Comparison of ENCODE assay signal across 14 cellular contexts in genomic region chr15:99983171-99983891, GRCh38.
A peak's percentile ranks its signal among the peaks of the same experiment; 100 is the strongest.
DNase-seq lines count a peak whose midpoint lies in the region; ATAC-seq and TF ChIP-seq lines count a peak whose summit lies in the region.
"Had no signal": no experiment of that assay in that cellular context is flagged by ENCODE, and none has a peak within 500 bp of the region (broad histone marks: within the 10 kb centered on the region; RNA-seq: fewer than 3 reads in every experiment).

No MANE protein-coding gene starts in this region.

- no peak for TF ChIP-seq POLR2A in spleen (IDR thresholded peaks at IDR 0.05)

- DNase-seq in astrocyte of the spinal cord (ENCODE audit: low read depth, low spot score) (peak; percentile 43), left kidney (ENCODE audit: low read depth, low spot score) (peak; percentile 77), spleen (peak; percentile 8), left lobe of liver (ENCODE audit: low spot score) (no peak), superior temporal gyrus (ENCODE audit: extremely low spot score) (no peak)
- DNase-seq: C1 segment of cervical spinal cord, DND-41, NCI-H1930 had no signal

- H3K4me1 ChIP-seq in HUES64 (ENCODE audit: insufficient read depth, low read length) (peaks cover 30% of the 10 kb centered on the region), spleen (peaks cover 0 to 13% (median 6%) of the 10 kb centered on the region in 6 donors)
- H3K4me1 ChIP-seq: suprapubic skin had no signal

- ATAC-seq in left lobe of liver (no peak), HG02759 (IDR thresholded peaks at IDR 0.05; ENCODE audit: unreplicated experiment) (no peak)

- H3K27ac ChIP-seq in HUES64 (ENCODE audit: low read depth, low read length) (peak overlapping the region; percentile 96), spleen (no peak overlapping the region)
- H3K27ac ChIP-seq: esophagus muscularis mucosa, SJCRH30, suprapubic skin had no signal

- H3K9me3 ChIP-seq in HUES64 (ENCODE audit: insufficient read depth, low read depth, low read length) (no peaks in the 10 kb centered on the region), spleen (peaks cover 0 to 5% (median 0%) of the 10 kb centered on the region in 8 donors)
- H3K9me3 ChIP-seq: SJCRH30, suprapubic skin had no signal

- H3K36me3 ChIP-seq in HUES64 (ENCODE audit: insufficient read depth, low read length) (no peaks in the 10 kb centered on the region), spleen (no peaks in the 10 kb centered on the region)
- H3K36me3 ChIP-seq: esophagus muscularis mucosa, SJCRH30, suprapubic skin had no signal

- no peaks in the 10 kb centered on the region for H3K27me3 ChIP-seq in HUES64 (ENCODE audit: insufficient read depth, low read length)
- peaks cover 0 to 41% (median 0%) of the 10 kb centered on the region in 7 donors for H3K27me3 ChIP-seq in spleen (replicated peaks in 1 of 7)
- H3K27me3 ChIP-seq: esophagus muscularis mucosa, SJCRH30, suprapubic skin had no signal

- peak overlapping the region; percentile 50 for H3K9ac ChIP-seq in HUES64 (ENCODE audit: low read depth, low read length)

- intact Hi-C loops in spleen (cut with DNase I; ENCODE audit: low total_unique reads) = no loop called here

- in situ Hi-C loops in astrocyte of the spinal cord (cut with HindIII; ENCODE audit: low sequenced_read_pairs) = no loop called here

- 11% methylated on average over 15 of the region's 15 CpGs for WGBS in HUES64
- WGBS in spleen, 5 donors = 18 to 32% (median 29%) methylated on average over 11 to 15 of the region's 15 CpGs

- no peak for TF ChIP-seq CTCF in astrocyte of the spinal cord (IDR thresholded peaks at IDR 0.05; ENCODE audit: low read depth, low read length)
- no peak for TF ChIP-seq CTCF in spleen (IDR thresholded peaks at IDR 0.05 in 8 of 11, conservative IDR thresholded peaks at IDR 0.05 in 3 of 11)

- peak overlapping the region; percentile 34 for H3K4me3 ChIP-seq in HUES64 (ENCODE audit: low read length)
- H3K4me3 ChIP-seq in astrocyte of the spinal cord (ENCODE audit: low read depth, low read length) = no peak overlapping the region
- H3K4me3 ChIP-seq in spleen = no peak overlapping the region
- H3K4me3 ChIP-seq: coronary artery, esophagus muscularis mucosa, SJCRH30, suprapubic skin had no signal

Comparison
In these comparisons a context has a peak if more than half of its experiments do, and no peak if none do; other contexts are left out.
1. DNase-seq: peak in astrocyte of the spinal cord (single experiment), left kidney (single experiment) and spleen (single experiment); none in left lobe of liver (single experiment) and superior temporal gyrus (single experiment).